ENCODE assay signal across 22 cellular contexts in the genomic region with DNA sequence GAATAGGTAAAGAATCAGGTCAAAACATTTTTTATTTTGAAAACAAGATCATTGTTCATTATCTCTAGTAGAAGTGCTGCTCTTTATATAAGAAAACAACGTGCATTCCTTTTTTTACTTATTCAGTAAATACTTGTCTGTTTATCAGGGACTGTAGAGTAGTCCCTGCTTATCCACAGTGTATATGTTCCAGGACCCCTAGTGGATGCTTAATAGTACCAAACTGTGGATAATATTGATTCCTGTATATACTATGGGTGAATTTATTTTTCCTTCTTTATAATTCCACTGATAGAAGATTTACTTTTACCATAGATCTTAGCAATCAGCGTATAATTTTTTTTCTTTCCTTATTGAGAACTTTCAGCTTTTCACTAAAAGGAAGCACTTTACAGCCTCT. TPM values are rescaled to one million over a fixed set of nuclear protein-coding genes. Genes with fewer than 3 reads are reported as not detected.
DNase-seq lines count a peak whose midpoint lies in the region; ATAC-seq and TF ChIP-seq lines count a peak whose summit lies in the region.
"Had no signal": no experiment of that assay in that cellular context is flagged by ENCODE, and none has a peak within 500 bp of the region (broad histone marks: within the 10 kb centered on the region; RNA-seq: fewer than 3 reads in every experiment).

No MANE protein-coding gene starts in this region.

- H2AFZ ChIP-seq in Loucy (ENCODE audit: low read length), result no peak overlapping the region

- H3F3A ChIP-seq in Loucy (ENCODE audit: low read depth), result no peaks in the 10 kb centered on the region

- no peaks in the 10 kb centered on the region for H3K27me3 Mint-ChIP-seq in neural crest cell (ENCODE audit: low read depth)
- H3K27me3 Mint-ChIP-seq in activated naive CD8-positive, alpha-beta T cell treated with anti-CD3 and anti-CD28 coated beads, Interleukin-2, amount 50 U/mL, for 24 hours, result no peaks in the 10 kb centered on the region
- H3K27me3 Mint-ChIP-seq: activated naive CD8-positive, alpha-beta T cell treated with anti-CD3 and anti-CD28 coated beads, Interleukin-2, amount 10 ng/mL, durations not matched to agents 7 days and 5 days; activated T-helper 17 cell treated with anti-CD3 and anti-CD28 coated beads, Interleukin-2, amount 50 U/mL, for 72 hours; dendritic cell treated with granulocyte-macrophage colony-stimulating factor and Interleukin-4, amounts not matched to agents 40 ng/mL and 50 ng/mL, for 4 days; stimulated activated naive CD8-positive, alpha-beta T cell treated with anti-CD3 and anti-CD28 coated beads, Interleukin-15, Interleukin-2, amounts not matched to agents 100 ng/mL and 50 ng/mL, for 24 hours had no signal

- peak; percentile 8 for DNase-seq in DMS53 (lab: John Stamatoyannopoulos, UW)
- DNase-seq in DMS53 treated with DMSO at 0.1 percent for 48 hours (lab: John Stamatoyannopoulos, UW; ENCODE audit: unreplicated experiment), result no peak
- DNase-seq in neural crest cell (ENCODE audit: low read depth, low spot score), result no peak
- no peak for DNase-seq in NCI-H187 (lab: John Stamatoyannopoulos, UW)
- DNase-seq in activated naive CD8-positive, alpha-beta T cell treated with anti-CD3 and anti-CD28 coated beads, Interleukin-2, amount 50 U/mL, for 24 hours, result no peak
- no peak for DNase-seq in NCI-H526 treated with DMSO at 0.1 percent for 48 hours (lab: John Stamatoyannopoulos, UW)
- DNase-seq: 8988T; activated CD4-positive, alpha-beta T cell treated with anti-CD3 and anti-CD28 coated beads for 1 hour; activated naive CD8-positive, alpha-beta T cell treated with anti-CD3 and anti-CD28 coated beads, Interleukin-2, amount 10 ng/mL, durations not matched to agents 7 days and 5 days; DMS79 treated with DMSO at 0.1 percent for 48 hours; Karpas-422; NCI-H1105 treated with DMSO at 0.1 percent for 48 hours; NCI-H774; ovary; Peyer's patch; transverse colon had no signal

- H3K4me1 ChIP-seq in Loucy (ENCODE audit: insufficient read depth, low read length, poor library complexity, severe bottlenecking), result no peaks in the 10 kb centered on the region
- H3K4me1 ChIP-seq: Peyer's patch, transverse colon had no signal

- peaks cover 81% of the 10 kb centered on the region for H3K36me3 ChIP-seq in Loucy (ENCODE audit: insufficient read depth, low read length)
- H3K36me3 ChIP-seq: ovary had no signal

- no peak overlapping the region for H3K4me3 Mint-ChIP-seq in neural crest cell
- H3K4me3 Mint-ChIP-seq in activated naive CD8-positive, alpha-beta T cell treated with anti-CD3 and anti-CD28 coated beads, Interleukin-2, amount 50 U/mL, for 24 hours, result no peak overlapping the region
- H3K4me3 Mint-ChIP-seq: activated naive CD8-positive, alpha-beta T cell treated with anti-CD3 and anti-CD28 coated beads, Interleukin-2, amount 10 ng/mL, durations not matched to agents 7 days and 5 days; activated T-helper 17 cell treated with anti-CD3 and anti-CD28 coated beads, Interleukin-2, amount 50 U/mL, for 72 hours; CD14-positive monocyte; dendritic cell treated with granulocyte-macrophage colony-stimulating factor and Interleukin-4, amounts not matched to agents 40 ng/mL and 50 ng/mL, for 4 days; stimulated activated naive CD8-positive, alpha-beta T cell treated with anti-CD3 and anti-CD28 coated beads, Interleukin-15, Interleukin-2, amounts not matched to agents 100 ng/mL and 50 ng/mL, for 24 hours had no signal

- H3K9ac ChIP-seq in Loucy (ENCODE audit: low read depth, low read length, poor library complexity, severe bottlenecking), result no peak overlapping the region

- H3K79me2 ChIP-seq in Loucy (ENCODE audit: insufficient read depth, low read length), result no peaks in the 10 kb centered on the region

- peak; percentile 40 for TF ChIP-seq CTCF in Loucy (conservative IDR thresholded peaks at IDR 0.05; ENCODE audit: low read length)
- TF ChIP-seq CTCF in VCaP (conservative IDR thresholded peaks at IDR 0.05), result peak; percentile 46
- TF ChIP-seq CTCF in neural crest cell (conservative IDR thresholded peaks at IDR 0.05), result peak; percentile 42

- H3K9me3 Mint-ChIP-seq in neural crest cell, result no peaks in the 10 kb centered on the region
- no peaks in the 10 kb centered on the region for H3K9me3 Mint-ChIP-seq in activated naive CD8-positive, alpha-beta T cell treated with anti-CD3 and anti-CD28 coated beads, Interleukin-2, amount 50 U/mL, for 24 hours
- H3K9me3 Mint-ChIP-seq: activated naive CD8-positive, alpha-beta T cell treated with anti-CD3 and anti-CD28 coated beads, Interleukin-2, amount 10 ng/mL, durations not matched to agents 7 days and 5 days; activated T-helper 17 cell treated with anti-CD3 and anti-CD28 coated beads, Interleukin-2, amount 50 U/mL, for 72 hours; CD14-positive monocyte; dendritic cell treated with granulocyte-macrophage colony-stimulating factor and Interleukin-4, amounts not matched to agents 40 ng/mL and 50 ng/mL, for 4 days; stimulated activated naive CD8-positive, alpha-beta T cell treated with anti-CD3 and anti-CD28 coated beads, Interleukin-15, Interleukin-2, amounts not matched to agents 100 ng/mL and 50 ng/mL, for 24 hours had no signal

- H3K9me2 ChIP-seq in Loucy (replicated peaks; ENCODE audit: low read depth, low read length), result no peaks in the 10 kb centered on the region

- H4K20me1 ChIP-seq in Loucy (ENCODE audit: insufficient read depth, low read length, poor library complexity, severe bottlenecking), result no peaks in the 10 kb centered on the region

- no peak overlapping the region for H3K27ac ChIP-seq in VCaP
- H3K27ac ChIP-seq: ovary, Peyer's patch, transverse colon had no signal

- no peak overlapping the region for H3K27ac Mint-ChIP-seq in neural crest cell (ENCODE audit: unreplicated experiment)
- no peak overlapping the region for H3K27ac Mint-ChIP-seq in activated naive CD8-positive, alpha-beta T cell treated with anti-CD3 and anti-CD28 coated beads, Interleukin-2, amount 50 U/mL, for 24 hours
- H3K27ac Mint-ChIP-seq: activated naive CD8-positive, alpha-beta T cell treated with anti-CD3 and anti-CD28 coated beads, Interleukin-2, amount 10 ng/mL, durations not matched to agents 7 days and 5 days; activated T-helper 17 cell treated with anti-CD3 and anti-CD28 coated beads, Interleukin-2, amount 50 U/mL, for 72 hours; dendritic cell treated with granulocyte-macrophage colony-stimulating factor and Interleukin-4, amounts not matched to agents 40 ng/mL and 50 ng/mL, for 4 days; stimulated activated naive CD8-positive, alpha-beta T cell treated with anti-CD3 and anti-CD28 coated beads, Interleukin-15, Interleukin-2, amounts not matched to agents 100 ng/mL and 50 ng/mL, for 24 hours had no signal

- H3K9me3 ChIP-seq in Loucy (ENCODE audit: insufficient read depth, low read depth, low read length), result no peaks in the 10 kb centered on the region
- H3K9me3 ChIP-seq: ovary, Peyer's patch, transverse colon had no signal

- H3K36me3 Mint-ChIP-seq in neural crest cell (ENCODE audit: low read depth), result peaks cover 29% of the 10 kb centered on the region
- H3K36me3 Mint-ChIP-seq in activated naive CD8-positive, alpha-beta T cell treated with anti-CD3 and anti-CD28 coated beads, Interleukin-2, amount 50 U/mL, for 24 hours (ENCODE audit: low read depth), result peaks cover 62% of the 10 kb centered on the region

- no peaks in the 10 kb centered on the region for H3K4me1 Mint-ChIP-seq in neural crest cell
- peaks cover 8% of the 10 kb centered on the region for H3K4me1 Mint-ChIP-seq in activated naive CD8-positive, alpha-beta T cell treated with anti-CD3 and anti-CD28 coated beads, Interleukin-2, amount 50 U/mL, for 24 hours

- H3K4me3 ChIP-seq in Loucy (ENCODE audit: low read length, poor library complexity, severe bottlenecking), result no peak overlapping the region
- H3K4me3 ChIP-seq: ovary, Peyer's patch, transverse colon had no signal

- no peaks in the 10 kb centered on the region for H3K27me3 ChIP-seq in Loucy (ENCODE audit: insufficient read depth, low read length, poor library complexity, severe bottlenecking)
- H3K27me3 ChIP-seq: ovary, Peyer's patch, transverse colon had no signal

- no peak for ATAC-seq in activated naive CD8-positive, alpha-beta T cell treated with anti-CD3 and anti-CD28 coated beads, Interleukin-2, amount 50 U/mL, for 24 hours
- ATAC-seq: activated T-helper 17 cell treated with anti-CD3 and anti-CD28 coated beads, Interleukin-2, amount 50 U/mL, for 72 hours had no signal

- H3K4me2 ChIP-seq in Loucy (ENCODE audit: low read depth, low read length, poor library complexity, severe bottlenecking), result no peak overlapping the region

RNA-seq across cellular contexts. Expression of gene CEP295, which starts 32.6 kb away (rescaled TPM):
- total RNA-seq in neural crest cell, result 24.5 and 24.7 TPM in 2 replicates

RNA-seq across cellular contexts. Expression of gene TAF1D, which starts 47.2 kb away (rescaled TPM):
- 151 and 154 TPM in 2 replicates for total RNA-seq in neural crest cell

RNA-seq across cellular contexts. Expression of gene C11orf54, which starts 47.4 kb away (rescaled TPM):
- total RNA-seq in neural crest cell, result 25.7 and 27.5 TPM in 2 replicates
